11 cellular contexts compared by ENCODE assay signal in the genomic region with DNA sequence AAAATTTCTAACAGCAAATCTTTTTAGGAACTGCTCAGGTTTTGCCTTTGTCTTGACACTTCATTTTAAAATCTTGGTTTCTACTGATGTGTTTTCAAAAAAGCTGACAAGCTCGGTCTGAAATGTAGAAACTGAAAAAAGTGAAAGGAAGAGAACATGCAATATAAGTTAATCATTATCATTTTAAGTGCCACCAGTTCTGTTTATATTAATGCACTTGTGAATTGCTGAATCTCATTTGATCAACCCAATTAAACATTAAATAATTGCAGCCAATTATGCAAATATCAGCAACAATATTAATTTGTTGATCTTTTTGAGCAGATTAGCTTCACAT.
DNase-seq lines count a peak whose midpoint lies in the region; ATAC-seq and TF ChIP-seq lines count a peak whose summit lies in the region.
"Had no signal": no experiment of that assay in that cellular context is flagged by ENCODE, and none has a peak within 500 bp of the region (broad histone marks: within the 10 kb centered on the region; RNA-seq: fewer than 3 reads in every experiment).

No MANE protein-coding gene starts in this region.

- H3K27ac Mint-ChIP-seq in effector memory CD8-positive, alpha-beta T cell, result peak overlapping the region; percentile 87

- WGBS in lower leg skin, 2 donors, result 58 to 65% methylated on average over 1 of the region's 1 CpG

- no peaks in the 10 kb centered on the region for H3K36me3 Mint-ChIP-seq in effector memory CD8-positive, alpha-beta T cell (ENCODE audit: insufficient read depth)

- H3K27me3 Mint-ChIP-seq in effector memory CD8-positive, alpha-beta T cell, result no peaks in the 10 kb centered on the region

- DNase-seq in DMS53 (lab: John Stamatoyannopoulos, UW) (peak; percentile 95), T1000 (lab: John Stamatoyannopoulos, UW) (no peak), lower leg skin (ENCODE audit: low spot score in 2 of 2) (no peak), NCI-H1694 treated with DMSO at 0.1 percent for 48 hours (lab: John Stamatoyannopoulos, UW) (no peak), NCI-H2029 treated with DMSO at 0.1 percent for 48 hours (lab: John Stamatoyannopoulos, UW) (no peak)
- no peak for DNase-seq in effector memory CD8-positive, alpha-beta T cell
- DNase-seq: body of pancreas; stimulated activated CD4-positive, alpha-beta T cell treated with anti-CD3 and anti-CD28 coated beads, Interleukin-12 subunit alpha, Interleukin-12 subunit beta, amount 100 ng/mL, for 4 hours had no signal

- no peak for TF ChIP-seq POLR2A in lower leg skin (IDR thresholded peaks at IDR 0.05)

- TF ChIP-seq CTCF in lower leg skin (IDR thresholded peaks at IDR 0.05), result no peak

- H3K4me3 Mint-ChIP-seq in effector memory CD8-positive, alpha-beta T cell, result peak overlapping the region; percentile 61 to 81

- intact Hi-C loops in lower leg skin (cut with DNase I; ENCODE audit: low total_unique reads), result no loop called here

- ATAC-seq in GM19455 (IDR thresholded peaks at IDR 0.05; ENCODE audit: unreplicated experiment) (peak; percentile 43), HG03159 (IDR thresholded peaks at IDR 0.05; ENCODE audit: unreplicated experiment) (peak; percentile 44)
- no peak for ATAC-seq in effector memory CD8-positive, alpha-beta T cell (replicated peaks)
- ATAC-seq: body of pancreas, SK-N-SH treated with all-trans-retinoic acid at 6 μM for 48 hours had no signal

- no peak overlapping the region for H3K4me3 ChIP-seq in lower leg skin (ENCODE audit: low read depth, poor library complexity, severe bottlenecking)
- H3K4me3 ChIP-seq: body of pancreas had no signal

- H3K4me1 Mint-ChIP-seq in effector memory CD8-positive, alpha-beta T cell (ENCODE audit: low read depth in 2 of 2), result peaks cover 2 to 22% of the 10 kb centered on the region in 2 donors

- H3K9me3 Mint-ChIP-seq in effector memory CD8-positive, alpha-beta T cell, result no peaks in the 10 kb centered on the region
